18 cellular contexts compared by ENCODE assay signal in genomic region chr15:94494732-94495131, GRCh38.
DNase-seq lines count a peak whose midpoint lies in the region; ATAC-seq and TF ChIP-seq lines count a peak whose summit lies in the region.
"Had no signal": no experiment of that assay in that cellular context is flagged by ENCODE, and none has a peak within 500 bp of the region (broad histone marks: within the 10 kb centered on the region; RNA-seq: fewer than 3 reads in every experiment).

No MANE protein-coding gene starts in this region.

- H4K20me1 ChIP-seq in PC-3 (ENCODE audit: low read length) (no peaks in the 10 kb centered on the region), mammary epithelial cell (ENCODE audit: insufficient read depth, low read length) (no peaks in the 10 kb centered on the region)
- H4K20me1 ChIP-seq: BLaER1 had no signal

- no peak overlapping the region for H3K4me3 ChIP-seq in PC-3 (ENCODE audit: low read length)
- no peak overlapping the region for H3K4me3 ChIP-seq in mammary epithelial cell (replicated peaks in 1 of 3; ENCODE audit: insufficient read depth in 1 of 3, low read depth in 2 of 3, low read length in 3 of 3)
- H3K4me3 ChIP-seq: BLaER1, GM23338, HAP-1 had no signal

- H3K4me1 ChIP-seq in PC-3 (ENCODE audit: insufficient read depth, low read length) (no peaks in the 10 kb centered on the region), mammary epithelial cell (ENCODE audit: insufficient read depth, low read length) (peaks cover 32% of the 10 kb centered on the region), foreskin keratinocyte (peaks cover 24% of the 10 kb centered on the region)
- H3K4me1 ChIP-seq: BLaER1, Caco-2, HAP-1 had no signal

- POLR2A ChIA-PET in PC-3 (lab: Charles Lee; ENCODE audit: unreplicated experiment), result no interaction called here

- H3K9me2 ChIP-seq in PC-3 (replicated peaks; ENCODE audit: low read length), result no peaks in the 10 kb centered on the region

- no peak for ATAC-seq in PC-3
- ATAC-seq in foreskin keratinocyte, result peak; percentile 95
- no peak for ATAC-seq in HG02798 (IDR thresholded peaks at IDR 0.05; ENCODE audit: poor library complexity, unreplicated experiment)
- ATAC-seq: GM23338, HepG2 had no signal

- H3K27me3 ChIP-seq in PC-3 (ENCODE audit: low read length) (no peaks in the 10 kb centered on the region), mammary epithelial cell (ENCODE audit: insufficient read depth, low read length) (no peaks in the 10 kb centered on the region), foreskin keratinocyte (no peaks in the 10 kb centered on the region)
- H3K27me3 ChIP-seq: BLaER1 had no signal

- BruUV-seq in PC-3 (replicated peaks; lab: Mats Ljungman, UMichigan) (no TSS peak), mammary epithelial cell (replicated peaks; lab: Mats Ljungman, UMichigan) (TSS peak; percentile 93)

- in situ Hi-C loops in mammary epithelial cell (cut with MboI; ENCODE audit: low sequenced_read_pairs in 2 of 2), result no loop called here

- no peaks in the 10 kb centered on the region for H3F3A ChIP-seq in PC-3 (ENCODE audit: low read length, unreplicated experiment)

- no peaks in the 10 kb centered on the region for H3K9me3 ChIP-seq in PC-3 (ENCODE audit: low read length)
- H3K9me3 ChIP-seq in mammary epithelial cell (replicated peaks; ENCODE audit: insufficient read depth, low read length), result no peaks in the 10 kb centered on the region
- H3K9me3 ChIP-seq: Caco-2, HAP-1 had no signal

- no peak overlapping the region for H3K4me3 Mint-ChIP-seq in osteocyte (ENCODE audit: unreplicated experiment)
- H3K4me3 Mint-ChIP-seq: CD8-positive, alpha-beta memory T cell; GM23338 had no signal

- dilution Hi-C loops in mammary epithelial cell (cut with HindIII; ENCODE audit: low sequenced_read_pairs), result loop anchor here (5.0 kb wide), 1 partner anchor 78 kb away; no protein-coding TSS in a partner anchor

- WGBS in mammary epithelial cell (ENCODE audit: low coverage, missing lambda C conversion rate), result 21% methylated on average over 4 of the region's 4 CpGs

- intact Hi-C loops in PC-3 (cut with micrococcal nuclease), result no loop called here
- intact Hi-C loops in mammary epithelial cell (cut with micrococcal nuclease), result no loop called here

- no peaks in the 10 kb centered on the region for H3K36me3 Mint-ChIP-seq in osteocyte (ENCODE audit: unreplicated experiment)
- H3K36me3 Mint-ChIP-seq: CD8-positive, alpha-beta memory T cell had no signal

- peak; percentile 23 for DNase-seq in Daoy (ENCODE audit: low read depth)
- peak; percentile 2 for DNase-seq in PC-3
- peak; percentile 47 for DNase-seq in mammary epithelial cell
- DNase-seq in foreskin keratinocyte, result peak; percentile 55 to 80
- DNase-seq in central memory CD4-positive, alpha-beta T cell, result no peak
- DNase-seq in osteocyte (ENCODE audit: extremely low spot score, unreplicated experiment), result no peak
- no peak for DNase-seq in NCI-H2227 (lab: John Stamatoyannopoulos, UW; ENCODE audit: unreplicated experiment)
- DNase-seq: 8988T; AML-193; Caco-2; CD8-positive, alpha-beta memory T cell; DND-41; GF-D8 had no signal

- peaks cover 8% of the 10 kb centered on the region for H3K9me3 Mint-ChIP-seq in osteocyte (ENCODE audit: unreplicated experiment)

- H3K27ac Mint-ChIP-seq in osteocyte (ENCODE audit: unreplicated experiment), result no peak overlapping the region
- H3K27ac Mint-ChIP-seq: CD8-positive, alpha-beta memory T cell; GM23338 had no signal

- H3K79me2 ChIP-seq in PC-3 (ENCODE audit: low read length) (no peaks in the 10 kb centered on the region), mammary epithelial cell (ENCODE audit: insufficient read depth, low read length) (no peaks in the 10 kb centered on the region)

- H3K27ac ChIP-seq in PC-3 (ENCODE audit: low read length) (no peak overlapping the region), mammary epithelial cell (ENCODE audit: insufficient read depth, low read depth, low read length) (no peak overlapping the region), foreskin keratinocyte (peak overlapping the region; percentile 2)
- H3K27ac ChIP-seq: BLaER1 had no signal

- CTCF ChIA-PET in PC-3 (lab: Charles Lee) (no interaction called here), mammary epithelial cell (lab: Charles Lee; ENCODE audit: low non-redundant PET) (no interaction called here)

- H3K4me1 Mint-ChIP-seq in osteocyte (ENCODE audit: unreplicated experiment), result no peaks in the 10 kb centered on the region
- H3K4me1 Mint-ChIP-seq: CD8-positive, alpha-beta memory T cell; GM23338 had no signal

- TF ChIP-seq CTCF in PC-3 (conservative IDR thresholded peaks at IDR 0.05; ENCODE audit: low read depth, low read length), result no peak
- TF ChIP-seq CTCF in mammary epithelial cell (conservative IDR thresholded peaks at IDR 0.05 in 1 of 2, IDR thresholded peaks at IDR 0.05 in 1 of 2; ENCODE audit: extremely low read depth in 1 of 2, insufficient read depth in 1 of 2, low read depth in 1 of 2, low read length in 2 of 2), result no peak
- no peak for TF ChIP-seq CTCF in foreskin keratinocyte (conservative IDR thresholded peaks at IDR 0.05)
- TF ChIP-seq CTCF in osteocyte (IDR thresholded peaks at IDR 0.05), result no peak

- H3K9ac ChIP-seq in PC-3 (ENCODE audit: low read length) (no peak overlapping the region), mammary epithelial cell (ENCODE audit: insufficient read depth, low read length) (no peak overlapping the region)
- H3K9ac ChIP-seq: BLaER1 had no signal

- H2AFZ ChIP-seq in PC-3 (ENCODE audit: low read length) (no peak overlapping the region), mammary epithelial cell (ENCODE audit: low read depth, low read length) (peak overlapping the region; percentile 58)
- H2AFZ ChIP-seq: GM23338 had no signal

- H3K36me3 ChIP-seq in PC-3 (ENCODE audit: low read depth, low read length) (no peaks in the 10 kb centered on the region), mammary epithelial cell (ENCODE audit: insufficient read depth, low read length) (no peaks in the 10 kb centered on the region)
- H3K36me3 ChIP-seq: BLaER1, HAP-1 had no signal

- H3K4me2 ChIP-seq in PC-3 (ENCODE audit: low read length) (no peak overlapping the region), mammary epithelial cell (ENCODE audit: insufficient read depth, low read depth, low read length) (peak overlapping the region; percentile 44)
- H3K4me2 ChIP-seq: BLaER1, GM23338 had no signal

- no peaks in the 10 kb centered on the region for H3K27me3 Mint-ChIP-seq in osteocyte (ENCODE audit: unreplicated experiment)

Comparison
In these comparisons a context has a peak if more than half of its experiments do, and no peak if none do; other contexts are left out.
1. DNase-seq: peak in Daoy (single experiment), PC-3 (single experiment), mammary epithelial cell (single experiment) and foreskin keratinocyte (2 of 2); none in central memory CD4-positive, alpha-beta T cell (single experiment), osteocyte (single experiment) and NCI-H2227 (single experiment).